In genomic region chr5:133873936-133874585, GRCh38 we compare ENCODE assay signal across 2 cellular contexts.
TF ChIP-seq lines count a peak whose summit lies in the region.

No MANE protein-coding gene starts in this region.

TF ChIP-seq in H1, 55 proteins besides CTCF, POLR2A, EP300 and RAD21:
- no peak for TF ChIP-seq SP4 (IDR thresholded peaks at IDR 0.05; ENCODE audit: low read length)
- no peak for TF ChIP-seq BACH1 (IDR thresholded peaks at IDR 0.05; ENCODE audit: low read length)
- TF ChIP-seq, protein P1, sequence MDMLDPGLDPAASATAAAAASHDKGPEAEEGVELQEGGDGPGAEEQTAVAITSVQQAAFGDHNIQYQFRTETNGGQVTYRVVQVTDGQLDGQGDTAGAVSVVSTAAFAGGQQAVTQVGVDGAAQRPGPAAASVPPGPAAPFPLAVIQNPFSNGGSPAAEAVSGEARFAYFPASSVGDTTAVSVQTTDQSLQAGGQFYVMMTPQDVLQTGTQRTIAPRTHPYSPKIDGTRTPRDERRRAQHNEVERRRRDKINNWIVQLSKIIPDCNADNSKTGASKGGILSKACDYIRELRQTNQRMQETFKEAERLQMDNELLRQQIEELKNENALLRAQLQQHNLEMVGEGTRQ (IDR thresholded peaks at IDR 0.05; ENCODE audit: low read length), result no peak
- no peak for TF ChIP-seq SIN3A (conservative IDR thresholded peaks at IDR 0.05 in 1 of 2, IDR thresholded peaks at IDR 0.05 in 1 of 2; ENCODE audit: low read depth in 1 of 2, low read length in 2 of 2)
- TF ChIP-seq FOSL1 (IDR thresholded peaks at IDR 0.05; ENCODE audit: insufficient read depth, low read depth, low read length), result no peak
- TF ChIP-seq YY1 (IDR thresholded peaks at IDR 0.05; ENCODE audit: low read depth, low read length), result no peak
- no peak for TF ChIP-seq CHD1 (IDR thresholded peaks at IDR 0.05; ENCODE audit: low read depth, low read length)
- no peak for TF ChIP-seq CBX5 (IDR thresholded peaks at IDR 0.05; ENCODE audit: low read depth, low read length)
- TF ChIP-seq SP2 (IDR thresholded peaks at IDR 0.05; ENCODE audit: low read length), result no peak
- TF ChIP-seq CEBPB (IDR thresholded peaks at IDR 0.05; ENCODE audit: low read depth, low read length), result no peak
- TF ChIP-seq, protein P2, sequence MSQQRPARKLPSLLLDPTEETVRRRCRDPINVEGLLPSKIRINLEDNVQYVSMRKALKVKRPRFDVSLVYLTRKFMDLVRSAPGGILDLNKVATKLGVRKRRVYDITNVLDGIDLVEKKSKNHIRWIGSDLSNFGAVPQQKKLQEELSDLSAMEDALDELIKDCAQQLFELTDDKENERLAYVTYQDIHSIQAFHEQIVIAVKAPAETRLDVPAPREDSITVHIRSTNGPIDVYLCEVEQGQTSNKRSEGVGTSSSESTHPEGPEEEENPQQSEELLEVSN (IDR thresholded peaks at IDR 0.05), result no peak
- no peak for TF ChIP-seq NANOG (IDR thresholded peaks at IDR 0.05; ENCODE audit: insufficient read depth, low read depth, low read length, poor library complexity, severe bottlenecking)
- no peak for TF ChIP-seq TAF1 (IDR thresholded peaks at IDR 0.05; ENCODE audit: low read depth, low read length)
- no peak for TF ChIP-seq RFX5 (IDR thresholded peaks at IDR 0.05; ENCODE audit: borderline replicate concordance, low read depth, low read length)
- no peak for TF ChIP-seq TAF7 (optimal IDR thresholded peaks at IDR 0.05; ENCODE audit: borderline replicate concordance, low read depth, low read length)
- TF ChIP-seq KDM1A (IDR thresholded peaks at IDR 0.05; ENCODE audit: borderline replicate concordance, low read length), result no peak
- no peak for TF ChIP-seq SRF (IDR thresholded peaks at IDR 0.05; ENCODE audit: low read depth, low read length)
- TF ChIP-seq CBX8 (IDR thresholded peaks at IDR 0.05; ENCODE audit: borderline replicate concordance, low read depth, low read length), result no peak

TF ChIP-seq in WTC11, 78 proteins besides CTCF, POLR2A, EP300 and RAD21:
- TF ChIP-seq OVOL2 (CRISPR knock-in tag; IDR thresholded peaks at IDR 0.05; ENCODE audit: borderline replicate concordance), result no peak
- no peak for TF ChIP-seq SMAD4 (CRISPR knock-in tag; IDR thresholded peaks at IDR 0.05)
- no peak for TF ChIP-seq ZNF423 (CRISPR knock-in tag; IDR thresholded peaks at IDR 0.05)
- TF ChIP-seq GTF2I (CRISPR knock-in tag; conservative IDR thresholded peaks at IDR 0.05), result no peak
- no peak for TF ChIP-seq GRHL2 (CRISPR knock-in tag; IDR thresholded peaks at IDR 0.05; ENCODE audit: insufficient replicate concordance, severe bottlenecking)
- TF ChIP-seq HMGXB4 (CRISPR knock-in tag; IDR thresholded peaks at IDR 0.05), result no peak
- no peak for TF ChIP-seq TCF7 (CRISPR knock-in tag; IDR thresholded peaks at IDR 0.05; ENCODE audit: low read depth)
- TF ChIP-seq, protein P3, sequence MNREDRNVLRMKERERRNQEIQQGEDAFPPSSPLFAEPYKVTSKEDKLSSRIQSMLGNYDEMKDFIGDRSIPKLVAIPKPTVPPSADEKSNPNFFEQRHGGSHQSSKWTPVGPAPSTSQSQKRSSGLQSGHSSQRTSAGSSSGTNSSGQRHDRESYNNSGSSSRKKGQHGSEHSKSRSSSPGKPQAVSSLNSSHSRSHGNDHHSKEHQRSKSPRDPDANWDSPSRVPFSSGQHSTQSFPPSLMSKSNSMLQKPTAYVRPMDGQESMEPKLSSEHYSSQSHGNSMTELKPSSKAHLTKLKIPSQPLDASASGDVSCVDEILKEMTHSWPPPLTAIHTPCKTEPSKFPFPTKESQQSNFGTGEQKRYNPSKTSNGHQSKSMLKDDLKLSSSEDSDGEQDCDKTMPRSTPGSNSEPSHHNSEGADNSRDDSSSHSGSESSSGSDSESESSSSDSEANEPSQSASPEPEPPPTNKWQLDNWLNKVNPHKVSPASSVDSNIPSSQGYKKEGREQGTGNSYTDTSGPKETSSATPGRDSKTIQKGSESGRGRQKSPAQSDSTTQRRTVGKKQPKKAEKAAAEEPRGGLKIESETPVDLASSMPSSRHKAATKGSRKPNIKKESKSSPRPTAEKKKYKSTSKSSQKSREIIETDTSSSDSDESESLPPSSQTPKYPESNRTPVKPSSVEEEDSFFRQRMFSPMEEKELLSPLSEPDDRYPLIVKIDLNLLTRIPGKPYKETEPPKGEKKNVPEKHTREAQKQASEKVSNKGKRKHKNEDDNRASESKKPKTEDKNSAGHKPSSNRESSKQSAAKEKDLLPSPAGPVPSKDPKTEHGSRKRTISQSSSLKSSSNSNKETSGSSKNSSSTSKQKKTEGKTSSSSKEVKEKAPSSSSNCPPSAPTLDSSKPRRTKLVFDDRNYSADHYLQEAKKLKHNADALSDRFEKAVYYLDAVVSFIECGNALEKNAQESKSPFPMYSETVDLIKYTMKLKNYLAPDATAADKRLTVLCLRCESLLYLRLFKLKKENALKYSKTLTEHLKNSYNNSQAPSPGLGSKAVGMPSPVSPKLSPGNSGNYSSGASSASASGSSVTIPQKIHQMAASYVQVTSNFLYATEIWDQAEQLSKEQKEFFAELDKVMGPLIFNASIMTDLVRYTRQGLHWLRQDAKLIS (CRISPR knock-in tag; IDR thresholded peaks at IDR 0.05; ENCODE audit: borderline replicate concordance), result no peak
- TF ChIP-seq, protein P4, sequence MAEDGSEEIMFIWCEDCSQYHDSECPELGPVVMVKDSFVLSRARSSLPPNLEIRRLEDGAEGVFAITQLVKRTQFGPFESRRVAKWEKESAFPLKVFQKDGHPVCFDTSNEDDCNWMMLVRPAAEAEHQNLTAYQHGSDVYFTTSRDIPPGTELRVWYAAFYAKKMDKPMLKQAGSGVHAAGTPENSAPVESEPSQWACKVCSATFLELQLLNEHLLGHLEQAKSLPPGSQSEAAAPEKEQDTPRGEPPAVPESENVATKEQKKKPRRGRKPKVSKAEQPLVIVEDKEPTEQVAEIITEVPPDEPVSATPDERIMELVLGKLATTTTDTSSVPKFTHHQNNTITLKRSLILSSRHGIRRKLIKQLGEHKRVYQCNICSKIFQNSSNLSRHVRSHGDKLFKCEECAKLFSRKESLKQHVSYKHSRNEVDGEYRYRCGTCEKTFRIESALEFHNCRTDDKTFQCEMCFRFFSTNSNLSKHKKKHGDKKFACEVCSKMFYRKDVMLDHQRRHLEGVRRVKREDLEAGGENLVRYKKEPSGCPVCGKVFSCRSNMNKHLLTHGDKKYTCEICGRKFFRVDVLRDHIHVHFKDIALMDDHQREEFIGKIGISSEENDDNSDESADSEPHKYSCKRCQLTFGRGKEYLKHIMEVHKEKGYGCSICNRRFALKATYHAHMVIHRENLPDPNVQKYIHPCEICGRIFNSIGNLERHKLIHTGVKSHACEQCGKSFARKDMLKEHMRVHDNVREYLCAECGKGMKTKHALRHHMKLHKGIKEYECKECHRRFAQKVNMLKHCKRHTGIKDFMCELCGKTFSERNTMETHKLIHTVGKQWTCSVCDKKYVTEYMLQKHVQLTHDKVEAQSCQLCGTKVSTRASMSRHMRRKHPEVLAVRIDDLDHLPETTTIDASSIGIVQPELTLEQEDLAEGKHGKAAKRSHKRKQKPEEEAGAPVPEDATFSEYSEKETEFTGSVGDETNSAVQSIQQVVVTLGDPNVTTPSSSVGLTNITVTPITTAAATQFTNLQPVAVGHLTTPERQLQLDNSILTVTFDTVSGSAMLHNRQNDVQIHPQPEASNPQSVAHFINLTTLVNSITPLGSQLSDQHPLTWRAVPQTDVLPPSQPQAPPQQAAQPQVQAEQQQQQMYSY (CRISPR knock-in tag; IDR thresholded peaks at IDR 0.05), result no peak
- TF ChIP-seq, protein P5, sequence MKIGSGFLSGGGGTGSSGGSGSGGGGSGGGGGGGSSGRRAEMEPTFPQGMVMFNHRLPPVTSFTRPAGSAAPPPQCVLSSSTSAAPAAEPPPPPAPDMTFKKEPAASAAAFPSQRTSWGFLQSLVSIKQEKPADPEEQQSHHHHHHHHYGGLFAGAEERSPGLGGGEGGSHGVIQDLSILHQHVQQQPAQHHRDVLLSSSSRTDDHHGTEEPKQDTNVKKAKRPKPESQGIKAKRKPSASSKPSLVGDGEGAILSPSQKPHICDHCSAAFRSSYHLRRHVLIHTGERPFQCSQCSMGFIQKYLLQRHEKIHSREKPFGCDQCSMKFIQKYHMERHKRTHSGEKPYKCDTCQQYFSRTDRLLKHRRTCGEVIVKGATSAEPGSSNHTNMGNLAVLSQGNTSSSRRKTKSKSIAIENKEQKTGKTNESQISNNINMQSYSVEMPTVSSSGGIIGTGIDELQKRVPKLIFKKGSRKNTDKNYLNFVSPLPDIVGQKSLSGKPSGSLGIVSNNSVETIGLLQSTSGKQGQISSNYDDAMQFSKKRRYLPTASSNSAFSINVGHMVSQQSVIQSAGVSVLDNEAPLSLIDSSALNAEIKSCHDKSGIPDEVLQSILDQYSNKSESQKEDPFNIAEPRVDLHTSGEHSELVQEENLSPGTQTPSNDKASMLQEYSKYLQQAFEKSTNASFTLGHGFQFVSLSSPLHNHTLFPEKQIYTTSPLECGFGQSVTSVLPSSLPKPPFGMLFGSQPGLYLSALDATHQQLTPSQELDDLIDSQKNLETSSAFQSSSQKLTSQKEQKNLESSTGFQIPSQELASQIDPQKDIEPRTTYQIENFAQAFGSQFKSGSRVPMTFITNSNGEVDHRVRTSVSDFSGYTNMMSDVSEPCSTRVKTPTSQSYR (CRISPR knock-in tag; IDR thresholded peaks at IDR 0.05), result no peak
- TF ChIP-seq ZNF121 (CRISPR knock-in tag; IDR thresholded peaks at IDR 0.05), result no peak
- TF ChIP-seq ZNF263 (CRISPR knock-in tag; IDR thresholded peaks at IDR 0.05; ENCODE audit: low read depth), result no peak
- no peak for TF ChIP-seq CREB1 (CRISPR knock-in tag; IDR thresholded peaks at IDR 0.05)
